19 cellular contexts compared by ENCODE assay signal in genomic region chr2:43454791-43455190, GRCh38.
DNase-seq lines count a peak whose midpoint lies in the region; ATAC-seq and TF ChIP-seq lines count a peak whose summit lies in the region.
"Had no signal": no experiment of that assay in that cellular context is flagged by ENCODE, and none has a peak within 500 bp of the region (broad histone marks: within the 10 kb centered on the region; RNA-seq: fewer than 3 reads in every experiment).

No MANE protein-coding gene starts in this region.

- H3K27me3 ChIP-seq in RWPE2 (ENCODE audit: insufficient read depth, poor library complexity, severe bottlenecking) (no peaks in the 10 kb centered on the region), skeletal muscle satellite cell (ENCODE audit: control insufficient read depth, insufficient read depth, low read length) (no peaks in the 10 kb centered on the region)

- no peaks in the 10 kb centered on the region for H3K9me3 Mint-ChIP-seq in Calu3 (ENCODE audit: low read depth, unreplicated experiment)

- no TSS peak for BruUV-seq in Calu3 (replicated peaks; lab: Mats Ljungman, UMichigan)

- intact Hi-C loops in Calu3 (cut with micrococcal nuclease; ENCODE audit: unreplicated experiment) = loop anchor here (5.0 kb wide), 1 partner anchor 32 kb away; no protein-coding TSS in a partner anchor

- TF ChIP-seq CTCF in Calu3 (IDR thresholded peaks at IDR 0.05; ENCODE audit: unreplicated experiment) (no peak), RWPE2 (IDR thresholded peaks at IDR 0.05; ENCODE audit: poor library complexity, severe bottlenecking) (no peak), fibroblast of mammary gland (conservative IDR thresholded peaks at IDR 0.05; ENCODE audit: control insufficient read depth, insufficient read depth, low read depth, low read length) (no peak)

- peaks cover 9% of the 10 kb centered on the region for H3K36me3 Mint-ChIP-seq in Calu3 (ENCODE audit: insufficient read depth, unreplicated experiment)

- ATAC-seq in RWPE2 (ENCODE audit: low read depth) = no peak
- ATAC-seq: A549, PC-3, Right ventricle myocardium inferior had no signal

- H3K4me1 Mint-ChIP-seq in Calu3 (ENCODE audit: low read depth, unreplicated experiment) = peaks cover 63% of the 10 kb centered on the region

- peak overlapping the region; percentile 35 for H3K27ac Mint-ChIP-seq in Calu3 (ENCODE audit: unreplicated experiment)
- H3K27ac Mint-ChIP-seq: CD4-positive, alpha-beta T cell had no signal

- H3K9ac ChIP-seq in skeletal muscle satellite cell (ENCODE audit: low read depth, low read length) = peak overlapping the region; percentile 81

- H3K4me3 Mint-ChIP-seq in Calu3 (ENCODE audit: low read depth, unreplicated experiment) = no peak overlapping the region
- H3K4me3 Mint-ChIP-seq: CD4-positive, alpha-beta T cell had no signal

- peaks cover 62% of the 10 kb centered on the region for H3K4me1 ChIP-seq in RWPE2 (ENCODE audit: insufficient read depth, poor library complexity, severe bottlenecking)
- H3K4me1 ChIP-seq in skeletal muscle satellite cell (ENCODE audit: control insufficient read depth, insufficient read depth, low read length) = peaks cover 83% of the 10 kb centered on the region

- peak overlapping the region; percentile 84 for H3K27ac ChIP-seq in RWPE2 (ENCODE audit: poor library complexity, severe bottlenecking)
- H3K27ac ChIP-seq: SK-N-MC had no signal

- no peaks in the 10 kb centered on the region for H3K27me3 Mint-ChIP-seq in Calu3 (ENCODE audit: unreplicated experiment)
- H3K27me3 Mint-ChIP-seq: CD4-positive, alpha-beta T cell had no signal

- no peak for DNase-seq in Calu3
- no peak for DNase-seq in RWPE2 (ENCODE audit: low spot score)
- peak; percentile 87 for DNase-seq in fibroblast of mammary gland (ENCODE audit: low read depth)
- DNase-seq in Ammon's horn (ENCODE audit: low spot score) = no peak
- DNase-seq in cerebellar nuclear complex (lab: John Stamatoyannopoulos, UW) = no peak
- DNase-seq in nucleus accumbens (lab: John Stamatoyannopoulos, UW) = no peak
- DNase-seq: AML-193; CD4-positive, alpha-beta T cell; DND-41; H7; KG1; NCI-H2029; NCI-H2227 treated with DMSO at 0.1 percent for 48 hours; NK-92 treated with Interleukin-12 subunit alpha and Interleukin-12 subunit beta, amount 100 ng/mL, for 24 hours; PC-3 had no signal

- CTCF ChIA-PET in Calu3 (lab: Charles Lee) = interaction anchor here (0.9 kb wide), 1 partner anchor 11 kb away, joined by 3 read pairs; no protein-coding TSS in a partner anchor

- peak overlapping the region; percentile 78 for H3K4me2 ChIP-seq in skeletal muscle satellite cell (ENCODE audit: low read length)

- no peaks in the 10 kb centered on the region for H3K9me3 ChIP-seq in RWPE2 (ENCODE audit: severe bottlenecking)
- no peaks in the 10 kb centered on the region for H3K9me3 ChIP-seq in skeletal muscle satellite cell (replicated peaks; ENCODE audit: low read length)
- H3K9me3 ChIP-seq: A549 had no signal

- H3K36me3 ChIP-seq in RWPE2 (ENCODE audit: low read depth) (no peaks in the 10 kb centered on the region), skeletal muscle satellite cell (ENCODE audit: insufficient read depth, low read length) (no peaks in the 10 kb centered on the region)

- no peak overlapping the region for H3K4me3 ChIP-seq in RWPE2 (ENCODE audit: severe bottlenecking)
- H3K4me3 ChIP-seq in fibroblast of mammary gland (ENCODE audit: control insufficient read depth, low read depth, low read length) = no peak overlapping the region
- H3K4me3 ChIP-seq in skeletal muscle satellite cell (ENCODE audit: low read length) = peak overlapping the region; percentile 33
- H3K4me3 ChIP-seq: A549, SK-N-MC had no signal
